15 cellular contexts compared by ENCODE assay signal in genomic region chr4:89100853-89101252, GRCh38.
DNase-seq lines count a peak whose midpoint lies in the region; ATAC-seq and FAIRE-seq lines count a peak whose summit lies in the region.
"Had no signal": no experiment of that assay in that cellular context is flagged by ENCODE, and none has a peak within 500 bp of the region (broad histone marks: within the 10 kb centered on the region; RNA-seq: fewer than 3 reads in every experiment).

No MANE protein-coding gene starts in this region.

- DNase-seq in urothelium cell line (ENCODE audit: low spot score) = no peak
- DNase-seq in stimulated activated CD4-positive, alpha-beta T cell treated with anti-CD3 and anti-CD28 coated beads, Interleukin-1b, Interleukin-23, amount 100 ng/mL, for 48 hours = no peak
- DNase-seq in LoVo (ENCODE audit: low spot score) = no peak
- DNase-seq: activated CD4-positive, alpha-beta T cell treated with anti-CD3 and anti-CD28 coated beads, Interleukin-2, amount 50 U/mL, for 48 hours; CD4-positive, alpha-beta memory T cell; foreskin fibroblast; GF-D8; NCI-H2227 treated with DMSO at 0.1 percent for 48 hours; PC-9 had no signal

- peak; percentile 22 for ATAC-seq in GM18511 (IDR thresholded peaks at IDR 0.05; ENCODE audit: unreplicated experiment)
- ATAC-seq in GM19397 (IDR thresholded peaks at IDR 0.05; ENCODE audit: unreplicated experiment) = peak; percentile 8
- peak; percentile 16 for ATAC-seq in HG02763 (IDR thresholded peaks at IDR 0.05; ENCODE audit: unreplicated experiment)
- ATAC-seq in HG03571 (IDR thresholded peaks at IDR 0.05; ENCODE audit: unreplicated experiment) = peak; percentile 12
- ATAC-seq in HG03442 (IDR thresholded peaks at IDR 0.05; ENCODE audit: unreplicated experiment) = no peak

- FAIRE-seq in urothelium cell line (lab: Jason Lieb, UNC) = no peak
- FAIRE-seq: keratinocyte had no signal
